Comparison of ENCODE assay signal across 19 cellular contexts in the genomic region with DNA sequence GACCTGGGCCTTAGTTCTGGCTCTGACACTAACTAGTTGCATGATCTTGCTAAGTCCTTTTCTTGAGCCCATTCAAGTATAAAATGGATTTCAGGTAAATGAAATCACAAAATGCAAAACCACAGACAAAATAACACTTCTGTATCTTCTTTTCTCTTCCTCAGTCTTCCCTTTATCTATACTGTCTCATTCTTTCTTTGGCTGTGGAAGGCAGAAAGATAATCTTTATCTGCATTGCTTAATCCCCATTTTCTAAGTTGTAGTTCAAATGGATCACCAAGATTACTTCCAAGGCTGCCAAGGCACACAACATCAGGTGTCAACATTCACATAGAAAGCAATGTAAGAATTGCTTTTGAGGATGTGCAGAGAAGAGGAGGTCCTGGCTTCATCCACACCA. TPM values are rescaled to one million over a fixed set of nuclear protein-coding genes. Genes with fewer than 3 reads are reported as not detected.
"Had no signal": no experiment of that assay in that cellular context is flagged by ENCODE, and none has a peak within 500 bp of the region (broad histone marks: within the 10 kb centered on the region; RNA-seq: fewer than 3 reads in every experiment).

No MANE protein-coding gene starts in this region.

- H3K9me3 ChIP-seq: mucosa of descending colon, prostate gland, right lobe of liver, SK-N-SH had no signal

- H3K4me1 ChIP-seq: prostate gland, right lobe of liver had no signal

- H3K27ac ChIP-seq: prostate gland, right lobe of liver had no signal

- H3K4me3 ChIP-seq: mucosa of descending colon, prostate gland, right lobe of liver had no signal

- H3K36me3 ChIP-seq: prostate gland, right lobe of liver had no signal

- H3K27ac Mint-ChIP-seq: nephron progenitor cell; stimulated activated memory B cell treated with anti-CD40 and anti-IgM and Interleukin-4, amounts not matched to agents 10 μg/mL and 1 μg/mL and 100 μg/mL, for 72 hours had no signal

- FAIRE-seq: bronchial epithelial cell, endothelial cell of umbilical vein, islet of Langerhans had no signal

- H3K4me3 Mint-ChIP-seq: nephron progenitor cell; stimulated activated memory B cell treated with anti-CD40 and anti-IgM and Interleukin-4, amounts not matched to agents 10 μg/mL and 1 μg/mL and 100 μg/mL, for 72 hours had no signal

- H3K27me3 Mint-ChIP-seq: stimulated activated memory B cell treated with anti-CD40 and anti-IgM and Interleukin-4, amounts not matched to agents 10 μg/mL and 1 μg/mL and 100 μg/mL, for 72 hours had no signal

- DNase-seq: activated CD8-positive, alpha-beta memory T cell treated with anti-CD3 and anti-CD28 coated beads for 24 hours; activated gamma-delta T cell; aorta; foreskin melanocyte; head of caudate nucleus; mammary epithelial cell; mucosa of descending colon; nephron progenitor cell; right lobe of liver; Right ventricle myocardium superior; SK-N-SH; substantia nigra; trophoblast cell had no signal

- ATAC-seq: activated CD4-positive, CD25-positive, alpha-beta regulatory T cell treated with anti-CD3 and anti-CD28 coated beads, Interleukin-2, amount 50 U/mL, for 24 hours; mucosa of descending colon; right lobe of liver; stimulated activated memory B cell treated with anti-CD40 and anti-IgM and Interleukin-4, amounts not matched to agents 10 μg/mL and 1 μg/mL and 100 μg/mL, for 72 hours had no signal

RNA-seq across cellular contexts. Expression of a gene that starts 30.3 kb away (rescaled TPM):
- total RNA-seq: bronchial epithelial cell, endothelial cell of umbilical vein, mammary epithelial cell had no signal
- polyA plus RNA-seq: endothelial cell of umbilical vein, mammary epithelial cell, SK-N-SH had no signal
